Comparison of ENCODE assay signal across 1 cellular context in the genomic region with DNA sequence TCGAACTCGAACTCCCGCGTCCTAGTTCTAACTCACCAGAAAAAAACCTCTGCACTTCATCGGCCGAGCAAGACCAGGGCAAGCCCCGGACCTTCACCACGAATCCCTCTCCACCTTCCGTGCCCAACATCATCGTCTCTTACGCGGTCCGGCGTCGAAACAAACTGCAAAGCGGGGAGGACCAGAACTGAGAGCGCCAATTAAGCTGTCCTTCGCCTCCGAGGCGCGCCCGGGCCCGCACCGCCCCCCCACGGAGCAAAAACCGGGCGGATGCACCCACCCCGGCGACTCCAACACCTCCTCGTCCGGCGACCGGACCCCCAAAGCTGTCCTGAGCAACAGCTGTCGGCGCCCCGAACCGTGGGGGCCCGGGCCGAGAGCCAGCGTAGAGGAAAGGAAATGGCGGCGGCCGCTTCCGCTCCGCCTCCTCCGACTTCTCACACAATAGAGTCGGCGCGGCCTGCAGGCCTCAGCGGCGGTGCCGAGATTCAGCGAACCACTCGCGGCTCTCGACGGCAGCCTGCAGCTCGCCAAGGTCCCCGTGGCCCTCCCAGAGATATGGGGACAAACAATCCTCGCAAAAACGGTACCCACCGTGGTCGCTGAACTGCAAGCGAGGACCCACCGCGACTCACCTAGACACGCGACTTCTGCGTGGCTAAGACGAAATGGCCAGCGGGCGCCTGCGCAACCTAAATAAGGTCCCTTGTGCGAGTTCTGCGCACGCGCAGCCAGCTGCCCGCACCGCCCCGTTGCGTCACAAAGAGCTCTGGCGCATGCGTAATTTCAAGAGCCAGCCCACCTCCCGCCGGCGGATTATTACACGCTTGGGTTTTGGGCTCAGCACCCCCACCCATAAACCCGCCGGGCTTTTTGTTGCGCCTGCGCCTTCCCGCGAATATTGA.
TF ChIP-seq lines count a peak whose summit lies in the region.

A gene with protein sequence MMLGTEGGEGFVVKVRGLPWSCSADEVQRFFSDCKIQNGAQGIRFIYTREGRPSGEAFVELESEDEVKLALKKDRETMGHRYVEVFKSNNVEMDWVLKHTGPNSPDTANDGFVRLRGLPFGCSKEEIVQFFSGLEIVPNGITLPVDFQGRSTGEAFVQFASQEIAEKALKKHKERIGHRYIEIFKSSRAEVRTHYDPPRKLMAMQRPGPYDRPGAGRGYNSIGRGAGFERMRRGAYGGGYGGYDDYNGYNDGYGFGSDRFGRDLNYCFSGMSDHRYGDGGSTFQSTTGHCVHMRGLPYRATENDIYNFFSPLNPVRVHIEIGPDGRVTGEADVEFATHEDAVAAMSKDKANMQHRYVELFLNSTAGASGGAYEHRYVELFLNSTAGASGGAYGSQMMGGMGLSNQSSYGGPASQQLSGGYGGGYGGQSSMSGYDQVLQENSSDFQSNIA (minus strand): TSS at position 671 of the 905 bp plus-strand sequence. CDS start 538 bp downstream, at position 133.

TF ChIP-seq in HepG2, 621 proteins besides CTCF, POLR2A, EP300 and RAD21 (continued from another document and continues in another):
- TF ChIP-seq, protein P1, sequence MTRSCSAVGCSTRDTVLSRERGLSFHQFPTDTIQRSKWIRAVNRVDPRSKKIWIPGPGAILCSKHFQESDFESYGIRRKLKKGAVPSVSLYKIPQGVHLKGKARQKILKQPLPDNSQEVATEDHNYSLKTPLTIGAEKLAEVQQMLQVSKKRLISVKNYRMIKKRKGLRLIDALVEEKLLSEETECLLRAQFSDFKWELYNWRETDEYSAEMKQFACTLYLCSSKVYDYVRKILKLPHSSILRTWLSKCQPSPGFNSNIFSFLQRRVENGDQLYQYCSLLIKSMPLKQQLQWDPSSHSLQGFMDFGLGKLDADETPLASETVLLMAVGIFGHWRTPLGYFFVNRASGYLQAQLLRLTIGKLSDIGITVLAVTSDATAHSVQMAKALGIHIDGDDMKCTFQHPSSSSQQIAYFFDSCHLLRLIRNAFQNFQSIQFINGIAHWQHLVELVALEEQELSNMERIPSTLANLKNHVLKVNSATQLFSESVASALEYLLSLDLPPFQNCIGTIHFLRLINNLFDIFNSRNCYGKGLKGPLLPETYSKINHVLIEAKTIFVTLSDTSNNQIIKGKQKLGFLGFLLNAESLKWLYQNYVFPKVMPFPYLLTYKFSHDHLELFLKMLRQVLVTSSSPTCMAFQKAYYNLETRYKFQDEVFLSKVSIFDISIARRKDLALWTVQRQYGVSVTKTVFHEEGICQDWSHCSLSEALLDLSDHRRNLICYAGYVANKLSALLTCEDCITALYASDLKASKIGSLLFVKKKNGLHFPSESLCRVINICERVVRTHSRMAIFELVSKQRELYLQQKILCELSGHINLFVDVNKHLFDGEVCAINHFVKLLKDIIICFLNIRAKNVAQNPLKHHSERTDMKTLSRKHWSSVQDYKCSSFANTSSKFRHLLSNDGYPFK (CRISPR knock-in tag; IDR thresholded peaks at IDR 0.05; ENCODE audit: borderline replicate concordance) = peak; percentile 62
- TF ChIP-seq NFE2L2 (IDR thresholded peaks at IDR 0.05; ENCODE audit: low read length) (no peak), ZFP37 (CRISPR knock-in tag; IDR thresholded peaks at IDR 0.05; ENCODE audit: borderline replicate concordance) (no peak), KLF9 (CRISPR knock-in tag; IDR thresholded peaks at IDR 0.05; ENCODE audit: low read depth) (no peak; the same call in 1 of the 2 replicates), ZNF121 (CRISPR knock-in tag; IDR thresholded peaks at IDR 0.05) (no peak), BRD4 (CRISPR knock-in tag; IDR thresholded peaks at IDR 0.05) (peak; percentile 41; the same call in 1 of the 2 replicates), ZC3H4 (CRISPR knock-in tag; IDR thresholded peaks at IDR 0.05; ENCODE audit: borderline replicate concordance) (no peak), POGZ (CRISPR knock-in tag; IDR thresholded peaks at IDR 0.05) (no peak), SAP130 (CRISPR knock-in tag; IDR thresholded peaks at IDR 0.05; ENCODE audit: low read depth) (peak; percentile 86), PHB2 (IDR thresholded peaks at IDR 0.05; ENCODE audit: partially characterized antibody) (no peak), HMGA1 (CRISPR knock-in tag; conservative IDR thresholded peaks at IDR 0.05) (no peak), ZBTB7B (CRISPR knock-in tag; IDR thresholded peaks at IDR 0.05) (peak; percentile 64; the same call in 1 of the 2 replicates), TBL1XR1 (IDR thresholded peaks at IDR 0.05; ENCODE audit: borderline replicate concordance, low read length, partially characterized antibody) (peak; percentile 49), MEIS2 (CRISPR knock-in tag; IDR thresholded peaks at IDR 0.05) (peak; percentile 56; the same call in 1 of the 2 replicates), AGO2 (optimal IDR thresholded peaks at IDR 0.05; ENCODE audit: low read depth, low read length) (peak; percentile 100), ZNF564 (CRISPR knock-in tag; IDR thresholded peaks at IDR 0.05) (peak; percentile 95), TOE1 (CRISPR knock-in tag; IDR thresholded peaks at IDR 0.05) (0 out of 2 replicates have a peak, but pooled peaks have one; percentile 22), FIP1L1 (IDR thresholded peaks at IDR 0.05; ENCODE audit: borderline replicate concordance, insufficient read depth, low read depth, low read length) (no peak), ZNF124 (CRISPR knock-in tag; IDR thresholded peaks at IDR 0.05) (peak; percentile 63; the same call in 1 of the 2 replicates), NKX3-1 (CRISPR knock-in tag; IDR thresholded peaks at IDR 0.05) (no peak; the same call in 1 of the 2 replicates)
- TF ChIP-seq, protein P2, sequence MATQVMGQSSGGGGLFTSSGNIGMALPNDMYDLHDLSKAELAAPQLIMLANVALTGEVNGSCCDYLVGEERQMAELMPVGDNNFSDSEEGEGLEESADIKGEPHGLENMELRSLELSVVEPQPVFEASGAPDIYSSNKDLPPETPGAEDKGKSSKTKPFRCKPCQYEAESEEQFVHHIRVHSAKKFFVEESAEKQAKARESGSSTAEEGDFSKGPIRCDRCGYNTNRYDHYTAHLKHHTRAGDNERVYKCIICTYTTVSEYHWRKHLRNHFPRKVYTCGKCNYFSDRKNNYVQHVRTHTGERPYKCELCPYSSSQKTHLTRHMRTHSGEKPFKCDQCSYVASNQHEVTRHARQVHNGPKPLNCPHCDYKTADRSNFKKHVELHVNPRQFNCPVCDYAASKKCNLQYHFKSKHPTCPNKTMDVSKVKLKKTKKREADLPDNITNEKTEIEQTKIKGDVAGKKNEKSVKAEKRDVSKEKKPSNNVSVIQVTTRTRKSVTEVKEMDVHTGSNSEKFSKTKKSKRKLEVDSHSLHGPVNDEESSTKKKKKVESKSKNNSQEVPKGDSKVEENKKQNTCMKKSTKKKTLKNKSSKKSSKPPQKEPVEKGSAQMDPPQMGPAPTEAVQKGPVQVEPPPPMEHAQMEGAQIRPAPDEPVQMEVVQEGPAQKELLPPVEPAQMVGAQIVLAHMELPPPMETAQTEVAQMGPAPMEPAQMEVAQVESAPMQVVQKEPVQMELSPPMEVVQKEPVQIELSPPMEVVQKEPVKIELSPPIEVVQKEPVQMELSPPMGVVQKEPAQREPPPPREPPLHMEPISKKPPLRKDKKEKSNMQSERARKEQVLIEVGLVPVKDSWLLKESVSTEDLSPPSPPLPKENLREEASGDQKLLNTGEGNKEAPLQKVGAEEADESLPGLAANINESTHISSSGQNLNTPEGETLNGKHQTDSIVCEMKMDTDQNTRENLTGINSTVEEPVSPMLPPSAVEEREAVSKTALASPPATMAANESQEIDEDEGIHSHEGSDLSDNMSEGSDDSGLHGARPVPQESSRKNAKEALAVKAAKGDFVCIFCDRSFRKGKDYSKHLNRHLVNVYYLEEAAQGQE (IDR thresholded peaks at IDR 0.05; ENCODE audit: borderline replicate concordance in 1 of 2, low read depth in 1 of 2, low read length in 2 of 2) = peak in 1 of 2 experiments; percentile 47; a peak in 1 of 4 replicates
- TF ChIP-seq, protein P3, sequence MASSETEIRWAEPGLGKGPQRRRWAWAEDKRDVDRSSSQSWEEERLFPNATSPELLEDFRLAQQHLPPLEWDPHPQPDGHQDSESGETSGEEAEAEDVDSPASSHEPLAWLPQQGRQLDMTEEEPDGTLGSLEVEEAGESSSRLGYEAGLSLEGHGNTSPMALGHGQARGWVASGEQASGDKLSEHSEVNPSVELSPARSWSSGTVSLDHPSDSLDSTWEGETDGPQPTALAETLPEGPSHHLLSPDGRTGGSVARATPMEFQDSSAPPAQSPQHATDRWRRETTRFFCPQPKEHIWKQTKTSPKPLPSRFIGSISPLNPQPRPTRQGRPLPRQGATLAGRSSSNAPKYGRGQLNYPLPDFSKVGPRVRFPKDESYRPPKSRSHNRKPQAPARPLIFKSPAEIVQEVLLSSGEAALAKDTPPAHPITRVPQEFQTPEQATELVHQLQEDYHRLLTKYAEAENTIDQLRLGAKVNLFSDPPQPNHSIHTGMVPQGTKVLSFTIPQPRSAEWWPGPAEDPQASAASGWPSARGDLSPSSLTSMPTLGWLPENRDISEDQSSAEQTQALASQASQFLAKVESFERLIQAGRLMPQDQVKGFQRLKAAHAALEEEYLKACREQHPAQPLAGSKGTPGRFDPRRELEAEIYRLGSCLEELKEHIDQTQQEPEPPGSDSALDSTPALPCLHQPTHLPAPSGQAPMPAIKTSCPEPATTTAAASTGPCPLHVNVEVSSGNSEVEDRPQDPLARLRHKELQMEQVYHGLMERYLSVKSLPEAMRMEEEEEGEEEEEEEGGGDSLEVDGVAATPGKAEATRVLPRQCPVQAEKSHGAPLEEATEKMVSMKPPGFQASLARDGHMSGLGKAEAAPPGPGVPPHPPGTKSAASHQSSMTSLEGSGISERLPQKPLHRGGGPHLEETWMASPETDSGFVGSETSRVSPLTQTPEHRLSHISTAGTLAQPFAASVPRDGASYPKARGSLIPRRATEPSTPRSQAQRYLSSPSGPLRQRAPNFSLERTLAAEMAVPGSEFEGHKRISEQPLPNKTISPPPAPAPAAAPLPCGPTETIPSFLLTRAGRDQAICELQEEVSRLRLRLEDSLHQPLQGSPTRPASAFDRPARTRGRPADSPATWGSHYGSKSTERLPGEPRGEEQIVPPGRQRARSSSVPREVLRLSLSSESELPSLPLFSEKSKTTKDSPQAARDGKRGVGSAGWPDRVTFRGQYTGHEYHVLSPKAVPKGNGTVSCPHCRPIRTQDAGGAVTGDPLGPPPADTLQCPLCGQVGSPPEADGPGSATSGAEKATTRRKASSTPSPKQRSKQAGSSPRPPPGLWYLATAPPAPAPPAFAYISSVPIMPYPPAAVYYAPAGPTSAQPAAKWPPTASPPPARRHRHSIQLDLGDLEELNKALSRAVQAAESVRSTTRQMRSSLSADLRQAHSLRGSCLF (CRISPR knock-in tag; IDR thresholded peaks at IDR 0.05; ENCODE audit: borderline replicate concordance) = no peak
- TF ChIP-seq, protein P4, sequence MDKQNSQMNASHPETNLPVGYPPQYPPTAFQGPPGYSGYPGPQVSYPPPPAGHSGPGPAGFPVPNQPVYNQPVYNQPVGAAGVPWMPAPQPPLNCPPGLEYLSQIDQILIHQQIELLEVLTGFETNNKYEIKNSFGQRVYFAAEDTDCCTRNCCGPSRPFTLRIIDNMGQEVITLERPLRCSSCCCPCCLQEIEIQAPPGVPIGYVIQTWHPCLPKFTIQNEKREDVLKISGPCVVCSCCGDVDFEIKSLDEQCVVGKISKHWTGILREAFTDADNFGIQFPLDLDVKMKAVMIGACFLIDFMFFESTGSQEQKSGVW (CRISPR knock-in tag; IDR thresholded peaks at IDR 0.05; ENCODE audit: borderline replicate concordance) = 0 out of 2 replicates have a peak, but pooled peaks have one; percentile 54
- TF ChIP-seq, protein P5, sequence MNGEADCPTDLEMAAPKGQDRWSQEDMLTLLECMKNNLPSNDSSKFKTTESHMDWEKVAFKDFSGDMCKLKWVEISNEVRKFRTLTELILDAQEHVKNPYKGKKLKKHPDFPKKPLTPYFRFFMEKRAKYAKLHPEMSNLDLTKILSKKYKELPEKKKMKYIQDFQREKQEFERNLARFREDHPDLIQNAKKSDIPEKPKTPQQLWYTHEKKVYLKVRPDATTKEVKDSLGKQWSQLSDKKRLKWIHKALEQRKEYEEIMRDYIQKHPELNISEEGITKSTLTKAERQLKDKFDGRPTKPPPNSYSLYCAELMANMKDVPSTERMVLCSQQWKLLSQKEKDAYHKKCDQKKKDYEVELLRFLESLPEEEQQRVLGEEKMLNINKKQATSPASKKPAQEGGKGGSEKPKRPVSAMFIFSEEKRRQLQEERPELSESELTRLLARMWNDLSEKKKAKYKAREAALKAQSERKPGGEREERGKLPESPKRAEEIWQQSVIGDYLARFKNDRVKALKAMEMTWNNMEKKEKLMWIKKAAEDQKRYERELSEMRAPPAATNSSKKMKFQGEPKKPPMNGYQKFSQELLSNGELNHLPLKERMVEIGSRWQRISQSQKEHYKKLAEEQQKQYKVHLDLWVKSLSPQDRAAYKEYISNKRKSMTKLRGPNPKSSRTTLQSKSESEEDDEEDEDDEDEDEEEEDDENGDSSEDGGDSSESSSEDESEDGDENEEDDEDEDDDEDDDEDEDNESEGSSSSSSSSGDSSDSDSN (CRISPR knock-in tag; IDR thresholded peaks at IDR 0.05) = peak; percentile 60
- TF ChIP-seq, protein P6, sequence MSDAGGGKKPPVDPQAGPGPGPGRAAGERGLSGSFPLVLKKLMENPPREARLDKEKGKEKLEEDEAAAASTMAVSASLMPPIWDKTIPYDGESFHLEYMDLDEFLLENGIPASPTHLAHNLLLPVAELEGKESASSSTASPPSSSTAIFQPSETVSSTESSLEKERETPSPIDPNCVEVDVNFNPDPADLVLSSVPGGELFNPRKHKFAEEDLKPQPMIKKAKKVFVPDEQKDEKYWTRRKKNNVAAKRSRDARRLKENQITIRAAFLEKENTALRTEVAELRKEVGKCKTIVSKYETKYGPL (CRISPR knock-in tag; IDR thresholded peaks at IDR 0.05) = no peak
- TF ChIP-seq, protein P7, sequence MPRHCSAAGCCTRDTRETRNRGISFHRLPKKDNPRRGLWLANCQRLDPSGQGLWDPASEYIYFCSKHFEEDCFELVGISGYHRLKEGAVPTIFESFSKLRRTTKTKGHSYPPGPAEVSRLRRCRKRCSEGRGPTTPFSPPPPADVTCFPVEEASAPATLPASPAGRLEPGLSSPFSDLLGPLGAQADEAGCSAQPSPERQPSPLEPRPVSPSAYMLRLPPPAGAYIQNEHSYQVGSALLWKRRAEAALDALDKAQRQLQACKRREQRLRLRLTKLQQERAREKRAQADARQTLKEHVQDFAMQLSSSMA (CRISPR knock-in tag; IDR thresholded peaks at IDR 0.05) = 0 out of 2 replicates have a peak, but pooled peaks have one; percentile 13
